ENCODE assay signal across 14 cellular contexts in the genomic region with DNA sequence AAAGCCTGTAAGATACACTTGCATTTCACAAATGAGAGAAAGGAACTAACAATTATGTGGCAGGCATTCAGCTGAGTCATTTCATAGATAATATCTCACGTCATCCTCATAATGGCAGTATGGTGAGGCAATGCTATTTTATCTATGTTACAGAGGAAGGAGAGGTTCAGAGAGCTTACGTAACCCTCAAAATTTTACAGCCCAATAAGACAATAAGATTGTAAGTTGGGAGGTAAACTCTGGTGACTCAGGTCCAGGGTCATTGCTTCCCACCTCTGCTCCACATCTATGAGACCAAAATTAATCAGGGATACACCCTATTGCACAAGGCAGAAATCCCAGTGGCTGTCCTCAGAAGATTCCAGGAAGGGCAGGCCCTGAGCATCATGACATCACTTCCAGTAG.
DNase-seq lines count a peak whose midpoint lies in the region; ATAC-seq lines count a peak whose summit lies in the region.
"Had no signal": no experiment of that assay in that cellular context is flagged by ENCODE, and none has a peak within 500 bp of the region (broad histone marks: within the 10 kb centered on the region; RNA-seq: fewer than 3 reads in every experiment).

No MANE protein-coding gene starts in this region.

- DNase-seq in GM04503 (ENCODE audit: low read depth) (peak; percentile 7), OCI-M1 (lab: John Stamatoyannopoulos, UW) (peak; percentile 66), dedifferentiated amniotic fluid mesenchymal stem cell (ENCODE audit: extremely low spot score) (peak; percentile 87), non-pigmented ciliary epithelial cell (ENCODE audit: low read depth) (peak; percentile 55), NCI-H146 treated with DMSO at 0.1 percent for 48 hours (lab: John Stamatoyannopoulos, UW; ENCODE audit: unreplicated experiment) (no peak), SHP77 treated with DMSO at 0.1 percent for 48 hours (lab: John Stamatoyannopoulos, UW) (no peak)
- DNase-seq: activated CD4-positive, alpha-beta T cell treated with anti-CD3 and anti-CD28 coated beads for 48 hours; activated naive CD4-positive, alpha-beta T cell treated with anti-CD3 and anti-CD28 coated beads, Interleukin-2, amount 50 U/mL, for 16 hours; DMS53; H9; NCI-H1436; upper lobe of left lung had no signal

- ATAC-seq in HG03521 (IDR thresholded peaks at IDR 0.05; ENCODE audit: unreplicated experiment) (no peak), HG02763 (IDR thresholded peaks at IDR 0.05; ENCODE audit: unreplicated experiment) (no peak)

Comparison
In these comparisons a context has a peak if more than half of its experiments do, and no peak if none do; other contexts are left out.
1. DNase-seq: peak in GM04503 (single experiment), OCI-M1 (single experiment), dedifferentiated amniotic fluid mesenchymal stem cell (single experiment) and non-pigmented ciliary epithelial cell (single experiment); none in NCI-H146 treated with DMSO at 0.1 percent for 48 hours (single experiment) and SHP77 treated with DMSO at 0.1 percent for 48 hours (single experiment).